ENCODE assay signal across 8 cellular contexts in genomic region chr12:2682301-2683282, GRCh38.
DNase-seq lines count a peak whose midpoint lies in the region; ATAC-seq and TF ChIP-seq lines count a peak whose summit lies in the region.

No MANE protein-coding gene starts in this region.

- TF ChIP-seq CTCF in AG10803 (conservative IDR thresholded peaks at IDR 0.05; ENCODE audit: low read length) (peak; percentile 53), GM12865 (IDR thresholded peaks at IDR 0.05; ENCODE audit: insufficient read depth, low read depth, low read length, missing control alignments) (peak; percentile 36), heart right ventricle (IDR thresholded peaks at IDR 0.05) (peak in 7 of 9 donors; percentile 23 to 54 (median 44))

- H3K27ac ChIP-seq in heart right ventricle: peak overlapping the region in 4 of 10 donors; percentile 5 to 53 (median 35)

- ATAC-seq in heart right ventricle: peak in 5 of 8 donors; percentile 9 to 56 (median 31)
- no peak for ATAC-seq in HG02970 (IDR thresholded peaks at IDR 0.05; ENCODE audit: low FRiP score, unreplicated experiment)
- no peak for ATAC-seq in GM19467 (IDR thresholded peaks at IDR 0.05; ENCODE audit: unreplicated experiment)

- intact Hi-C loops in heart right ventricle (cut with DNase I): loop anchor here in 1 of 10 donors (10.0 kb wide), 1 partner anchor 102 kb away; no protein-coding TSS in a partner anchor

- H3K9me3 ChIP-seq in heart right ventricle: no peaks in the 10 kb centered on the region

- WGBS in heart right ventricle, 2 donors: 62 to 65% methylated on average over 12 of the region's 12 CpGs

- peaks cover 0 to 92% (median 31%) of the 10 kb centered on the region in 9 donors for H3K36me3 ChIP-seq in heart right ventricle

- peaks cover 0 to 17% (median 0%) of the 10 kb centered on the region in 9 donors for H3K4me1 ChIP-seq in heart right ventricle

- H3K4me3 ChIP-seq in AG10803 (ENCODE audit: low read length) (no peak overlapping the region), GM12865 (ENCODE audit: low read depth, low read length) (no peak overlapping the region), heart right ventricle (no peak overlapping the region)

- no peaks in the 10 kb centered on the region for H3K27me3 ChIP-seq in heart right ventricle

- DNase-seq in AG10803 (ENCODE audit: low read depth) (peak; percentile 44), GM12865 (ENCODE audit: low read depth) (peak; percentile 31), NCI-H748 treated with DMSO at 0.1 percent for 48 hours (lab: John Stamatoyannopoulos, UW) (peak; percentile 9), heart right ventricle (no peak)
- DNase-seq in activated naive CD4-positive, alpha-beta T cell treated with Interleukin-2 at 50 U/mL for 16 hours: peak; percentile 42
- DNase-seq in stimulated activated CD8-positive, alpha-beta memory T cell treated with anti-CD3 and anti-CD28 coated beads, Interleukin-4, amount 100 ng/mL, for 48 hours: peak; percentile 45

Comparison
In these comparisons a context has a peak if more than half of its experiments do, and no peak if none do; other contexts are left out.
1. DNase-seq: peak in AG10803 (single experiment), GM12865 (single experiment), NCI-H748 treated with DMSO at 0.1 percent for 48 hours (single experiment), activated naive CD4-positive, alpha-beta T cell treated with Interleukin-2 at 50 U/mL for 16 hours (single experiment) and stimulated activated CD8-positive, alpha-beta memory T cell treated with anti-CD3 and anti-CD28 coated beads, Interleukin-4, amount 100 ng/mL, for 48 hours (single experiment); none in heart right ventricle (0 of 2).
2. ATAC-seq: peak in heart right ventricle (5 of 8); none in HG02970 (single experiment) and GM19467 (single experiment).
3. Peak in every context shown above with its lines, with median percentiles within 50 percentile points of each other: CTCF ChIP-seq.